Comparison of ENCODE assay signal across 23 cellular contexts in genomic region chr7:111750168-111750715, GRCh38.
"Had no signal": no experiment of that assay in that cellular context is flagged by ENCODE, and none has a peak within 500 bp of the region (broad histone marks: within the 10 kb centered on the region; RNA-seq: fewer than 3 reads in every experiment).

No MANE protein-coding gene starts in this region.

- H3K9me3 ChIP-seq: colonic mucosa, prostate gland, suprapubic skin, transverse colon, uterus had no signal

- ATAC-seq: activated CD8-positive, alpha-beta T cell treated with anti-CD3 and anti-CD28 coated beads, Interleukin-2, amount 10 ng/mL, durations not matched to agents 7 days and 5 days; esophagus mucosa; right cardiac atrium; stimulated activated naive CD8-positive, alpha-beta T cell treated with anti-CD3 and anti-CD28 coated beads, Interleukin-15, amount 100 ng/mL, for 72 hours had no signal

- H3K27me3 ChIP-seq: brain microvascular endothelial cell, colonic mucosa, suprapubic skin, transverse colon, uterus had no signal

- H3K27ac ChIP-seq: brain microvascular endothelial cell, colonic mucosa, skin epidermis, suprapubic skin, transverse colon, uterus had no signal

- DNase-seq: activated CD4-positive, alpha-beta T cell treated with anti-CD3 and anti-CD28 coated beads, Interleukin-2, amount 10 ng/mL, durations not matched to agents 24 days and 14 days; activated CD8-positive, alpha-beta T cell treated with anti-CD3 and anti-CD28 coated beads, Interleukin-2, amount 10 ng/mL, durations not matched to agents 7 days and 5 days; activated naive CD4-positive, alpha-beta T cell treated with Interleukin-2 at 50 U/mL for 16 hours; activated naive CD8-positive, alpha-beta T cell treated with anti-CD3 and anti-CD28 coated beads, Interleukin-2, amount 10 ng/mL, durations not matched to agents 7 days and 5 days; activated T-cell treated with anti-CD3 and anti-CD28 coated beads, Interleukin-2, amount 50 U/mL, for 24 hours; anterior cingulate cortex; brain microvascular endothelial cell; central memory CD4-positive, alpha-beta T cell; colonic mucosa; effector CD4-positive, alpha-beta T cell; naive B cell; right cardiac atrium; stimulated activated CD4-positive, alpha-beta T cell treated with anti-CD3 and anti-CD28 coated beads, Interleukin-15, amount 100 ng/mL, for 24 hours; stimulated activated CD4-positive, alpha-beta T cell treated with anti-CD3 and anti-CD28 coated beads, Interleukin-4, amount 100 ng/mL, for 1 hour; stimulated activated naive CD8-positive, alpha-beta T cell treated with anti-CD3 and anti-CD28 coated beads, Interleukin-15, amount 100 ng/mL, for 72 hours; T-helper 1 cell; T1000; transverse colon; uterus had no signal

- H3K4me3 ChIP-seq: colonic mucosa, prostate gland, skin epidermis, suprapubic skin, transverse colon, uterus had no signal

- H3K4me1 ChIP-seq: colonic mucosa, suprapubic skin, transverse colon, uterus had no signal

- H3K36me3 ChIP-seq: brain microvascular endothelial cell, colonic mucosa, prostate gland, suprapubic skin, transverse colon, uterus had no signal
